In genomic region chr5:33343661-33344327, GRCh38 we compare ENCODE assay signal across 13 cellular contexts.
DNase-seq lines count a peak whose midpoint lies in the region; ATAC-seq, FAIRE-seq and TF ChIP-seq lines count a peak whose summit lies in the region.
"Had no signal": no experiment of that assay in that cellular context is flagged by ENCODE, and none has a peak within 500 bp of the region (broad histone marks: within the 10 kb centered on the region; RNA-seq: fewer than 3 reads in every experiment).

No MANE protein-coding gene starts in this region.

- TF ChIP-seq CTCF in BJ (IDR thresholded peaks at IDR 0.05; ENCODE audit: insufficient read depth, low read depth, low read length), result no peak
- no peak for TF ChIP-seq CTCF in osteoblast (IDR thresholded peaks at IDR 0.05; ENCODE audit: extremely low read depth, low read depth, low read length)
- TF ChIP-seq CTCF in suprapubic skin (IDR thresholded peaks at IDR 0.05), result no peak

- H3K36me3 ChIP-seq in BJ (ENCODE audit: control insufficient read depth, insufficient read depth, low read length) (no peaks in the 10 kb centered on the region), osteoblast (ENCODE audit: insufficient read depth, low read length) (no peaks in the 10 kb centered on the region), suprapubic skin (no peaks in the 10 kb centered on the region)

- WGBS in suprapubic skin, result 43% methylated on average over 4 of the region's 4 CpGs

- H3K4me1 ChIP-seq in osteoblast (ENCODE audit: insufficient read depth, low read length), result peaks cover 28% of the 10 kb centered on the region
- H3K4me1 ChIP-seq in suprapubic skin, result no peaks in the 10 kb centered on the region

- no peaks in the 10 kb centered on the region for H3K27me3 ChIP-seq in BJ (ENCODE audit: control insufficient read depth, insufficient read depth, low read length)
- no peaks in the 10 kb centered on the region for H3K27me3 ChIP-seq in osteoblast (ENCODE audit: insufficient read depth, low read length)
- no peaks in the 10 kb centered on the region for H3K27me3 ChIP-seq in suprapubic skin

- H3K4me3 ChIP-seq in BJ (ENCODE audit: low read depth, low read length) (no peak overlapping the region), osteoblast (ENCODE audit: insufficient read depth, low read length) (no peak overlapping the region), suprapubic skin (no peak overlapping the region)

- H3K4me2 ChIP-seq in osteoblast (ENCODE audit: insufficient read depth, low read length), result peak overlapping the region; percentile 43

- TF ChIP-seq EP300 in suprapubic skin (IDR thresholded peaks at IDR 0.05), result no peak

- no peaks in the 10 kb centered on the region for H4K20me1 ChIP-seq in osteoblast (ENCODE audit: insufficient read depth, low read length)

- H3K27ac ChIP-seq in osteoblast (ENCODE audit: low read depth, low read length) (peak overlapping the region; percentile 81), suprapubic skin (no peak overlapping the region)

- H3K9me3 ChIP-seq in osteoblast (ENCODE audit: low read depth, low read length) (no peaks in the 10 kb centered on the region), suprapubic skin (no peaks in the 10 kb centered on the region)

- no peak overlapping the region for H2AFZ ChIP-seq in osteoblast (ENCODE audit: low read length)

- TF ChIP-seq POLR2A in GM12892 (IDR thresholded peaks at IDR 0.05; ENCODE audit: low read depth, low read length), result no peak
- no peak for TF ChIP-seq POLR2A in suprapubic skin (IDR thresholded peaks at IDR 0.05)

- DNase-seq in BJ (ENCODE audit: low read depth) (peak; percentile 66), RPMI7951 (ENCODE audit: low read depth) (peak; percentile 65), osteoblast (ENCODE audit: insufficient read length, low spot score, missing footprints) (peak; percentile 46), HuH-7 (ENCODE audit: low spot score) (no peak), GM12892 (ENCODE audit: insufficient read length) (no peak), suprapubic skin (ENCODE audit: low spot score in 2 of 2) (no peak), NCI-H1694 treated with DMSO at 0.1 percent for 48 hours (lab: John Stamatoyannopoulos, UW) (no peak)
- DNase-seq: activated CD4-positive, CD25-positive, alpha-beta regulatory T cell treated with anti-CD3 and anti-CD28 coated beads, Interleukin-2, amount 50 U/mL, for 72 hours; natural killer cell; NCI-H2171 had no signal

- FAIRE-seq in GM12892 (lab: Jason Lieb, UNC), result no peak

- CTCF ChIA-PET in BJ (lab: Yijun Ruan, JAX), result interaction anchor here (1.0 to 1.6 kb wide), 5 partner anchors 10 to 86 kb away, joined by 3 to 5 read pairs (median 3); no protein-coding TSS in a partner anchor

- H3K79me2 ChIP-seq in osteoblast (ENCODE audit: insufficient read depth, low read length), result no peaks in the 10 kb centered on the region

- peak; percentile 41 for ATAC-seq in esophagus mucosa
- ATAC-seq: activated T-helper 17 cell treated with anti-CD3 and anti-CD28 coated beads, Interleukin-2, amount 50 U/mL, for 72 hours; natural killer cell; stimulated activated memory B cell treated with anti-CD40 and anti-IgM and Interleukin-4, amounts not matched to agents 10 μg/mL and 1 μg/mL and 100 μg/mL, for 72 hours had no signal

- POLR2A ChIA-PET in BJ (lab: Charles Lee), result no interaction called here

Comparison
In these comparisons a context has a peak if more than half of its experiments do, and no peak if none do; other contexts are left out.
1. DNase-seq: peak in BJ (single experiment), RPMI7951 (single experiment) and osteoblast (single experiment); none in HuH-7 (single experiment), GM12892 (single experiment), suprapubic skin (0 of 2) and NCI-H1694 treated with DMSO at 0.1 percent for 48 hours (single experiment).